8 cellular contexts compared by ENCODE assay signal in genomic region chr2:95076705-95077520, GRCh38. TPM values are rescaled to one million over a fixed set of nuclear protein-coding genes. Genes with fewer than 3 reads are reported as not detected.
A peak's percentile ranks its signal among the peaks of the same experiment; 100 is the strongest.
DNase-seq lines count a peak whose midpoint lies in the region; ATAC-seq and TF ChIP-seq lines count a peak whose summit lies in the region.

No MANE protein-coding gene starts in this region.

- peaks cover 30% of the 10 kb centered on the region for H3K27me3 ChIP-seq in DOHH2 (ENCODE audit: control insufficient read depth, low read length)
- no peaks in the 10 kb centered on the region for H3K27me3 ChIP-seq in right cardiac atrium (ENCODE audit: control insufficient read depth, insufficient read depth)
- H3K27me3 ChIP-seq in aorta (ENCODE audit: control insufficient read depth in 1 of 2, insufficient read depth in 2 of 2, low read length in 1 of 2) = no peaks in the 10 kb centered on the region

- H3K27ac ChIP-seq in DOHH2 (ENCODE audit: low read depth, low read length) (no peak overlapping the region), right cardiac atrium (ENCODE audit: low read length) (no peak overlapping the region), aorta (ENCODE audit: low read depth in 1 of 2, low read length in 2 of 2) (no peak overlapping the region)

- H3K4me2 ChIP-seq in DOHH2 (ENCODE audit: low read length) = peak overlapping the region; percentile 47

- H3K4me1 ChIP-seq in DOHH2 (ENCODE audit: control insufficient read depth, low read length) (0 out of 2 replicates have a peak, but pooled peaks cover 2% of the 10 kb centered on the region), right cardiac atrium (ENCODE audit: control insufficient read depth, insufficient read depth, low read length) (no peaks in the 10 kb centered on the region), aorta (ENCODE audit: control insufficient read depth in 1 of 2, insufficient read depth in 2 of 2, low read length in 2 of 2) (no peaks in the 10 kb centered on the region)

- intact Hi-C loops in right cardiac atrium (cut with DNase I) = loop anchor here in 1 of 4 donors (5.0 kb wide), 1 partner anchor 40 kb away; no protein-coding TSS in a partner anchor
- intact Hi-C loops in aorta (cut with DNase I) = no loop called here

- 7% methylated on average over 44 of the region's 44 CpGs for WGBS in right cardiac atrium
- 7% methylated on average over 41 to 44 of the region's 44 CpGs for WGBS in aorta, 2 donors

- ATAC-seq in GM21737 (IDR thresholded peaks at IDR 0.05; ENCODE audit: unreplicated experiment) (peak; percentile 81), right cardiac atrium (peak; percentile 72 to 81), aorta (ENCODE audit: low FRiP score) (peak; percentile 66)

- no peaks in the 10 kb centered on the region for H3K79me2 ChIP-seq in DOHH2 (ENCODE audit: control insufficient read depth, low read length)

- peak overlapping the region; percentile 25 for H3K4me3 ChIP-seq in DOHH2 (ENCODE audit: low read length)
- H3K4me3 ChIP-seq in right cardiac atrium (ENCODE audit: low read length) = peak overlapping the region; percentile 61
- peak overlapping the region; percentile 54 for H3K4me3 ChIP-seq in retinal pigment epithelial cell (ENCODE audit: low read length)
- peak overlapping the region in 1 of 2 donors; percentile 16 for H3K4me3 ChIP-seq in aorta (ENCODE audit: low read length in 2 of 2)

- peak; percentile 85 for TF ChIP-seq CTCF in DOHH2 (IDR thresholded peaks at IDR 0.05; ENCODE audit: low read depth, low read length, poor library complexity, severe bottlenecking)
- peak; percentile 86 for TF ChIP-seq CTCF in LNCAP (IDR thresholded peaks at IDR 0.05)
- TF ChIP-seq CTCF in retinal pigment epithelial cell (conservative IDR thresholded peaks at IDR 0.05; ENCODE audit: low read depth, low read length) = peak; percentile 88

- no peaks in the 10 kb centered on the region for H3K9me3 ChIP-seq in DOHH2 (ENCODE audit: control insufficient read depth, insufficient read depth, low read length)
- no peaks in the 10 kb centered on the region for H3K9me3 ChIP-seq in right cardiac atrium (ENCODE audit: control insufficient read depth, low read length)
- H3K9me3 ChIP-seq in aorta (ENCODE audit: control insufficient read depth, low read length) = no peaks in the 10 kb centered on the region

- no peaks in the 10 kb centered on the region for H4K20me1 ChIP-seq in DOHH2 (ENCODE audit: control insufficient read depth, insufficient read depth, low read depth, low read length)

- H3K9me2 ChIP-seq in DOHH2 (replicated peaks; ENCODE audit: control insufficient read depth, low read length) = no peaks in the 10 kb centered on the region

- H3F3A ChIP-seq in DOHH2 (ENCODE audit: control insufficient read depth, insufficient read depth) = peaks cover 5% of the 10 kb centered on the region; the same call in 1 of the 2 replicates

- DNase-seq in SW480 (ENCODE audit: low spot score) (peak; percentile 85), amniotic stem cell (lab: John Stamatoyannopoulos, UW) (peak; percentile 8), right cardiac atrium (peak; percentile 68 to 89 (median 86)), retinal pigment epithelial cell (ENCODE audit: low read depth) (no peak), aorta (peak; percentile 75 to 91)

- H3K36me3 ChIP-seq in DOHH2 (ENCODE audit: control insufficient read depth, low read length) (no peaks in the 10 kb centered on the region), aorta (ENCODE audit: control insufficient read depth in 1 of 2, insufficient read depth in 2 of 2, low read length in 1 of 2) (no peaks in the 10 kb centered on the region)

RNA-seq across cellular contexts. Expression of gene MRPS5, which starts 44.7 kb away (rescaled TPM):
- total RNA-seq in right cardiac atrium (10 to 100 TPM; 50.3 to 65.6 (median 57.2) TPM), aorta (10 to 100 TPM; 31.2 to 38.3 TPM)
- polyA plus RNA-seq in right cardiac atrium (76.9 TPM), aorta (10 to 100 TPM; 34.3 to 57.1 TPM)

RNA-seq across cellular contexts. Expression of gene MAL, which starts 51.4 kb away (rescaled TPM):
- total RNA-seq in right cardiac atrium (10 to 100 TPM in 1 of 4 donors, 1 to 10 TPM in 3; 4.5 to 15.5 (median 9.2) TPM), aorta (1 to 10 TPM; 1.2 to 1.9 TPM)
- polyA plus RNA-seq in right cardiac atrium (14.6 TPM), aorta (1 to 10 TPM in 1 of 2 donors, under 1 TPM in 1; 0.49 to 2.0 TPM)
